Comparison of ENCODE assay signal across 23 cellular contexts in genomic region chr3:2094941-2095340, GRCh38. TPM values are rescaled to one million over a fixed set of nuclear protein-coding genes. Genes with fewer than 3 reads are reported as not detected.
"Had no signal": no experiment of that assay in that cellular context is flagged by ENCODE, and none has a peak within 500 bp of the region (broad histone marks: within the 10 kb centered on the region; RNA-seq: fewer than 3 reads in every experiment).

No MANE protein-coding gene starts in this region.

- H3K27me3 ChIP-seq: SJSA1 had no signal

- H3K4me3 ChIP-seq: MG63, SJSA1 had no signal

- ATAC-seq: HepG2, T-cell had no signal

- H3K27ac ChIP-seq: SJSA1 had no signal

- H3K9ac ChIP-seq: SK-N-SH had no signal

- H3K9me3 ChIP-seq: MG63, SJSA1, SK-N-SH had no signal

- DNase-seq: IMR-90, Karpas-422, KG1, MG63, NCI-H1092, NCI-H1436, NCI-H1694 treated with DMSO at 0.1 percent for 48 hours, NCI-H1930, NCI-H2081, NCI-H2171, NCI-H226, NCI-H446, NCI-H510A, NCI-H524 treated with DMSO at 0.1 percent for 48 hours, NCI-H774, Right ventricle myocardium superior, RPMI8226, SIG-M5, SK-N-SH, SW 1271, T-cell had no signal

- H3K36me3 ChIP-seq: MG63, SJSA1 had no signal

- H3K4me1 ChIP-seq: SJSA1 had no signal

- H3K4me2 ChIP-seq: SK-N-SH had no signal

RNA-seq across cellular contexts. Expression of gene CNTN4, which starts 3.7 kb away (rescaled TPM):
- polyA plus RNA-seq: IMR-90 had no signal
